In genomic region chr12:20212658-20213387, GRCh38 we compare ENCODE assay signal across 9 cellular contexts.
DNase-seq lines count a peak whose midpoint lies in the region; ATAC-seq and TF ChIP-seq lines count a peak whose summit lies in the region.
"Had no signal": no experiment of that assay in that cellular context is flagged by ENCODE, and none has a peak within 500 bp of the region (broad histone marks: within the 10 kb centered on the region; RNA-seq: fewer than 3 reads in every experiment).

No MANE protein-coding gene starts in this region.

- CTCF ChIA-PET in OCI-LY7 (lab: Charles Lee; ENCODE audit: unreplicated experiment): no interaction called here
- CTCF ChIA-PET in activated CD4-positive, alpha-beta T cell treated with anti-CD3 and anti-CD28 coated beads for 36 hours (lab: Charles Lee): no interaction called here

- H3K4me2 ChIP-seq in OCI-LY7 (ENCODE audit: low read length): no peak overlapping the region

- H3K4me1 Mint-ChIP-seq in activated CD4-positive, alpha-beta T cell treated with anti-CD3 and anti-CD28 coated beads for 36 hours: no peaks in the 10 kb centered on the region
- H3K4me1 Mint-ChIP-seq: activated naive CD8-positive, alpha-beta T cell treated with anti-CD3 and anti-CD28 coated beads, Interleukin-2, amount 10 ng/mL, durations not matched to agents 7 days and 5 days had no signal

- H3K79me2 ChIP-seq in OCI-LY7 (ENCODE audit: insufficient read depth, low read depth, low read length): no peaks in the 10 kb centered on the region

- H3K9me3 Mint-ChIP-seq in activated CD4-positive, alpha-beta T cell treated with anti-CD3 and anti-CD28 coated beads for 36 hours (ENCODE audit: low read depth): peaks cover 2% of the 10 kb centered on the region

- POLR2A ChIA-PET in OCI-LY7 (lab: Charles Lee): interaction anchor here (0.6 to 0.9 kb wide), 2 partner anchors 15 to 43 kb away, joined by 3 read pairs; no protein-coding TSS in a partner anchor
- POLR2A ChIA-PET in activated CD4-positive, alpha-beta T cell treated with anti-CD3 and anti-CD28 coated beads for 36 hours (lab: Charles Lee): no interaction called here

- no peaks in the 10 kb centered on the region for H3K36me3 ChIP-seq in left ventricle myocardium inferior
- H3K36me3 ChIP-seq in prostate gland: no peaks in the 10 kb centered on the region
- no peaks in the 10 kb centered on the region for H3K36me3 ChIP-seq in OCI-LY7 (ENCODE audit: insufficient read depth, low read length)

- no peak overlapping the region for H2AFZ ChIP-seq in OCI-LY7 (ENCODE audit: low read length)

- H3K27ac Mint-ChIP-seq in activated CD4-positive, alpha-beta T cell treated with anti-CD3 and anti-CD28 coated beads for 36 hours: no peak overlapping the region
- H3K27ac Mint-ChIP-seq: activated naive CD8-positive, alpha-beta T cell treated with anti-CD3 and anti-CD28 coated beads, Interleukin-2, amount 10 ng/mL, durations not matched to agents 7 days and 5 days had no signal

- TF ChIP-seq CTCF in C4-2B (conservative IDR thresholded peaks at IDR 0.05): no peak
- no peak for TF ChIP-seq CTCF in left ventricle myocardium inferior (IDR thresholded peaks at IDR 0.05; ENCODE audit: borderline replicate concordance)
- no peak for TF ChIP-seq CTCF in prostate gland (IDR thresholded peaks at IDR 0.05)
- no peak for TF ChIP-seq CTCF in OCI-LY7 (conservative IDR thresholded peaks at IDR 0.05; ENCODE audit: low read length)

- TF ChIP-seq POLR2A in prostate gland (IDR thresholded peaks at IDR 0.05): no peak

- peak overlapping the region; percentile 49 for H3K4me3 ChIP-seq in left ventricle myocardium inferior
- no peak overlapping the region for H3K4me3 ChIP-seq in prostate gland
- H3K4me3 ChIP-seq in OCI-LY7 (ENCODE audit: low read depth, low read length, poor library complexity, severe bottlenecking): no peak overlapping the region

- no peak for ATAC-seq in activated CD4-positive, alpha-beta T cell treated with anti-CD3 and anti-CD28 coated beads for 36 hours

- H3K4me3 Mint-ChIP-seq in activated CD4-positive, alpha-beta T cell treated with anti-CD3 and anti-CD28 coated beads for 36 hours: no peak overlapping the region
- H3K4me3 Mint-ChIP-seq: activated naive CD8-positive, alpha-beta T cell treated with anti-CD3 and anti-CD28 coated beads, Interleukin-2, amount 10 ng/mL, durations not matched to agents 7 days and 5 days had no signal

- H4K20me1 ChIP-seq in OCI-LY7 (ENCODE audit: insufficient read depth, low read length): no peaks in the 10 kb centered on the region

- DNase-seq in NCI-H1092 (lab: John Stamatoyannopoulos, UW) (peak; percentile 36), anterior cingulate cortex (lab: John Stamatoyannopoulos, UW) (peak in 52 of 58 donors; percentile 2 to 82 (median 40)), left ventricle myocardium inferior (peak; percentile 83), prostate gland (ENCODE audit: low spot score) (peak; percentile 54), OCI-LY7 (ENCODE audit: low spot score) (no peak)
- DNase-seq in activated CD4-positive, alpha-beta T cell treated with anti-CD3 and anti-CD28 coated beads for 36 hours: no peak
- DNase-seq in stimulated activated CD4-positive, alpha-beta T cell treated with anti-CD3 and anti-CD28 coated beads, Interleukin-4, amount 100 ng/mL, for 1 hour: no peak
- DNase-seq: activated naive CD8-positive, alpha-beta T cell treated with anti-CD3 and anti-CD28 coated beads, Interleukin-2, amount 10 ng/mL, durations not matched to agents 7 days and 5 days had no signal

- H3K4me1 ChIP-seq in left ventricle myocardium inferior: peaks cover 44% of the 10 kb centered on the region
- no peaks in the 10 kb centered on the region for H3K4me1 ChIP-seq in prostate gland (replicated peaks)
- no peaks in the 10 kb centered on the region for H3K4me1 ChIP-seq in OCI-LY7 (ENCODE audit: insufficient read depth, low read length, poor library complexity, severe bottlenecking)

- BruUV-seq in OCI-LY7 (replicated peaks; lab: Mats Ljungman, UMichigan): no TSS peak

- intact Hi-C loops in left ventricle myocardium inferior (cut with micrococcal nuclease) (no loop called here), prostate gland (cut with DNase I) (loop anchor here (5.0 kb wide), 2 partner anchors 59 to 154 kb away; partner anchors contain the start of gene PDE3A), OCI-LY7 (cut with micrococcal nuclease; ENCODE audit: unreplicated experiment) (loop anchor here (5.0 kb wide), 1 partner anchor 81 kb away; no protein-coding TSS in a partner anchor)
- intact Hi-C loops in activated CD4-positive, alpha-beta T cell treated with anti-CD3 and anti-CD28 coated beads for 36 hours (cut with DNase I, micrococcal nuclease): no loop called here

- H3K27me3 ChIP-seq in left ventricle myocardium inferior (ENCODE audit: low read depth) (no peaks in the 10 kb centered on the region), prostate gland (replicated peaks; ENCODE audit: insufficient read depth) (no peaks in the 10 kb centered on the region)

- no peaks in the 10 kb centered on the region for H3K9me2 ChIP-seq in OCI-LY7 (ENCODE audit: insufficient read depth, low read length)

- H3K9me3 ChIP-seq in left ventricle myocardium inferior (replicated peaks) (no peaks in the 10 kb centered on the region), prostate gland (no peaks in the 10 kb centered on the region), OCI-LY7 (ENCODE audit: low read length) (no peaks in the 10 kb centered on the region)

- no peaks in the 10 kb centered on the region for H3K27me3 Mint-ChIP-seq in activated CD4-positive, alpha-beta T cell treated with anti-CD3 and anti-CD28 coated beads for 36 hours
- H3K27me3 Mint-ChIP-seq: activated naive CD8-positive, alpha-beta T cell treated with anti-CD3 and anti-CD28 coated beads, Interleukin-2, amount 10 ng/mL, durations not matched to agents 7 days and 5 days had no signal

- no peaks in the 10 kb centered on the region for H3K36me3 Mint-ChIP-seq in activated CD4-positive, alpha-beta T cell treated with anti-CD3 and anti-CD28 coated beads for 36 hours (ENCODE audit: low read depth)
- H3K36me3 Mint-ChIP-seq: activated naive CD8-positive, alpha-beta T cell treated with anti-CD3 and anti-CD28 coated beads, Interleukin-2, amount 10 ng/mL, durations not matched to agents 7 days and 5 days had no signal

- H3K27ac ChIP-seq in C4-2B: peak overlapping the region; percentile 47; the same call in 1 of the 2 replicates
- H3K27ac ChIP-seq in left ventricle myocardium inferior (replicated peaks): peak overlapping the region; percentile 89
- H3K27ac ChIP-seq in prostate gland: peak overlapping the region; percentile 56 to 65
- H3K27ac ChIP-seq in OCI-LY7 (ENCODE audit: low read depth, low read length, poor library complexity, severe bottlenecking): no peak overlapping the region

- 15% methylated on average over 7 of the region's 7 CpGs for WGBS in prostate gland

Comparison
In these comparisons a context has a peak if more than half of its experiments do, and no peak if none do; other contexts are left out.
1. DNase-seq: peak in NCI-H1092 (single experiment), anterior cingulate cortex (52 of 58), left ventricle myocardium inferior (single experiment) and prostate gland (single experiment); none in OCI-LY7 (single experiment), activated CD4-positive, alpha-beta T cell treated with anti-CD3 and anti-CD28 coated beads for 36 hours (single experiment) and stimulated activated CD4-positive, alpha-beta T cell treated with anti-CD3 and anti-CD28 coated beads, Interleukin-4, amount 100 ng/mL, for 1 hour (single experiment).
2. intact Hi-C loops: an anchor here in prostate gland (5.0 kb wide) and OCI-LY7 (5.0 kb wide); none called in left ventricle myocardium inferior and activated CD4-positive, alpha-beta T cell treated with anti-CD3 and anti-CD28 coated beads for 36 hours.